ENCODE assay signal across 8 cellular contexts in the genomic region with DNA sequence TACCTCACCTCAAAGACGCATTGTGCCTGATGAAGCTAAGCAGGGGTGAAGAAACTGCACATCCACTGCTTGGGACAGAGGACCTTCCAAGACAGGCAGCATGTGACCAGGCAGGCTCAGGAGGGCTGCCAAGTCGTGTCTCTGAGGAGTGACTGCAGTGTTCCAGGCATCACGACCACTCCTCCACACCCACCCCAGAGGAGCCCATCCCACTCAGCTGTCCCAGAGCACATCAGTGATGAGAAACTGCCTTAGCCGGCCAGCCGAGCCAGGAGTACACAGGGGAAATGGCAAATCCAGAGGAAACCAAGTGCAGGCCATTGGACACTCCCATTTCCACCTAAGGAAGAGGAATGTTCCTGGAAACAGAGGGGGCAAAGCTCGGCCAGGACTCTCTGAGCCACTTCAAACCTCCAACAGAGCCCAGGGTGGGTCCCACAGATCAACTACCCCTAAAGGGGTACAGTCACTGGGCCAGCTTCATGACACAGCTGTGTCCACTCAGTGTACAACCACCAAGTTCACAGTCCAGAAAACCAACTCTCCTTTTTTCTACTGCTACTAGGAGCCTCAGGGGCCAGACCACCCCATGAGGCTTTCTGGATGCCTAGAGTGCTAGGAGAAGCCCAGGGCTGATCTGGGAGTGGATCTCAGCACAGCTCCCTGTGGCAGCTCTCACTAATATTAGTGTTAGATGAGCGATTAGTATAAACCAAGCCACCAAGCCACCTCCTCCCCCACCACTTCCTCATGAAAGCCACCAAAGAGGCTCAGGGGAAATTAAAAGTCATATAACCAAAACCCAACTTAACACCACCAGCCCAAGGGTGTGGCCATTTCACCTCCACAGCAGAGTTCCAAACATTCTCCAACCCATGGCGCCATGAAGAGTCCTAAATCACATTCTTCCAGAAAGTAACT. TPM values are rescaled to one million over a fixed set of nuclear protein-coding genes. Genes with fewer than 3 reads are reported as not detected.
DNase-seq lines count a peak whose midpoint lies in the region; ATAC-seq and TF ChIP-seq lines count a peak whose summit lies in the region.

No MANE protein-coding gene starts in this region.

- H3K4me3 ChIP-seq in ascending aorta: peak overlapping the region in 1 of 2 donors; percentile 23
- H3K4me3 ChIP-seq in lower lobe of right lung: peak overlapping the region; percentile 30
- peak overlapping the region in 1 of 4 donors; percentile 34 for H3K4me3 ChIP-seq in tibial nerve

- POLR2A ChIA-PET in activated CD4-positive, alpha-beta T cell treated with anti-CD3 and anti-CD28 coated beads for 36 hours (lab: Charles Lee): interaction anchor here (0.6 to 3.0 kb wide), 8 partner anchors 9 to 243 kb away, joined by 3 to 30 read pairs (median 4); a partner anchor contains a TSS

- peaks cover 19 to 41% of the 10 kb centered on the region in 2 donors for H3K4me1 ChIP-seq in ascending aorta
- H3K4me1 ChIP-seq in lower lobe of right lung: peaks cover 95% of the 10 kb centered on the region
- peaks cover 0 to 100% (median 66%) of the 10 kb centered on the region in 4 donors for H3K4me1 ChIP-seq in tibial nerve

- peaks cover 80% of the 10 kb centered on the region for H3K4me1 Mint-ChIP-seq in activated CD4-positive, alpha-beta T cell treated with anti-CD3 and anti-CD28 coated beads for 36 hours

- TF ChIP-seq CTCF in ascending aorta (IDR thresholded peaks at IDR 0.05): no peak
- no peak for TF ChIP-seq CTCF in lower lobe of right lung (IDR thresholded peaks at IDR 0.05)
- TF ChIP-seq CTCF in tibial nerve (IDR thresholded peaks at IDR 0.05): no peak

- peak; percentile 11 to 69 for TF ChIP-seq EP300 in tibial nerve (IDR thresholded peaks at IDR 0.05)

- H3K36me3 ChIP-seq in ascending aorta (peaks cover 0 to 2% of the 10 kb centered on the region in 2 donors), lower lobe of right lung (peaks cover 2% of the 10 kb centered on the region), tibial nerve (peaks cover 0 to under 1% (median 0%) of the 10 kb centered on the region in 3 donors)

- intact Hi-C loops in activated CD4-positive, alpha-beta T cell treated with anti-CD3 and anti-CD28 coated beads for 36 hours (cut with DNase I, micrococcal nuclease): no loop called here
- intact Hi-C loops in ascending aorta (cut with DNase I): no loop called here
- intact Hi-C loops in lower lobe of right lung (cut with DNase I): no loop called here

- peak; percentile 51 for DNase-seq in activated CD4-positive, alpha-beta T cell treated with anti-CD3 and anti-CD28 coated beads for 36 hours
- DNase-seq in activated CD4-positive, alpha-beta T cell treated with anti-CD3 and anti-CD28 coated beads for 1 hour: no peak
- DNase-seq in ascending aorta (ENCODE audit: low spot score in 2 of 2) (peak in 1 of 2 donors; percentile 83), lower lobe of right lung (no peak), tibial nerve (ENCODE audit: low spot score in 2 of 2) (peak; percentile 89 to 92), epidermal melanocyte (ENCODE audit: insufficient read length, low spot score) (no peak)

- H3K9me3 Mint-ChIP-seq in activated CD4-positive, alpha-beta T cell treated with anti-CD3 and anti-CD28 coated beads for 36 hours (ENCODE audit: low read depth): no peaks in the 10 kb centered on the region

- peak overlapping the region; percentile 10 for H3K4me3 Mint-ChIP-seq in activated CD4-positive, alpha-beta T cell treated with anti-CD3 and anti-CD28 coated beads for 36 hours

- 44 to 52% methylated on average over 5 to 7 of the region's 8 CpGs for WGBS in tibial nerve, 2 donors

- peak in 1 of 2 donors; percentile 36 for TF ChIP-seq POLR2A in tibial nerve (IDR thresholded peaks at IDR 0.05)

- ATAC-seq in activated CD4-positive, alpha-beta T cell treated with anti-CD3 and anti-CD28 coated beads for 36 hours: peak; percentile 10
- ATAC-seq in lower lobe of right lung: peak; percentile 22 to 60
- ATAC-seq in GM21529 (IDR thresholded peaks at IDR 0.05; ENCODE audit: unreplicated experiment): no peak
- no peak for ATAC-seq in GM21576 (IDR thresholded peaks at IDR 0.05; ENCODE audit: unreplicated experiment)

- H3K9me3 ChIP-seq in ascending aorta (no peaks in the 10 kb centered on the region), lower lobe of right lung (no peaks in the 10 kb centered on the region), tibial nerve (no peaks in the 10 kb centered on the region)

- H3K27ac Mint-ChIP-seq in activated CD4-positive, alpha-beta T cell treated with anti-CD3 and anti-CD28 coated beads for 36 hours: peak overlapping the region; percentile 74

- H3K27me3 Mint-ChIP-seq in activated CD4-positive, alpha-beta T cell treated with anti-CD3 and anti-CD28 coated beads for 36 hours: no peaks in the 10 kb centered on the region

- CTCF ChIA-PET in activated CD4-positive, alpha-beta T cell treated with anti-CD3 and anti-CD28 coated beads for 36 hours (lab: Charles Lee): interaction anchor here (0.5 to 24.9 kb wide), 9 partner anchors 10 to 579 kb away, joined by 3 to 518 read pairs (median 5); a partner anchor contains a TSS

- H3K36me3 Mint-ChIP-seq in activated CD4-positive, alpha-beta T cell treated with anti-CD3 and anti-CD28 coated beads for 36 hours (ENCODE audit: low read depth): peaks cover 20% of the 10 kb centered on the region

- H3K27ac ChIP-seq in ascending aorta (peak overlapping the region; percentile 68 to 76), lower lobe of right lung (peak overlapping the region; percentile 76), tibial nerve (peak overlapping the region; percentile 75 to 98 (median 85))

- H3K27me3 ChIP-seq in ascending aorta: no peaks in the 10 kb centered on the region
- H3K27me3 ChIP-seq in lower lobe of right lung (ENCODE audit: low read depth): no peaks in the 10 kb centered on the region
- no peaks in the 10 kb centered on the region for H3K27me3 ChIP-seq in tibial nerve

RNA-seq across cellular contexts. Expression of a gene that starts 15.4 kb away (rescaled TPM):
- 100 to 1,000 TPM in 1 of 2 experiments, 10 to 100 TPM in 1; 74.5 to 104 TPM for total RNA-seq in activated CD4-positive, alpha-beta T cell treated with anti-CD3 and anti-CD28 coated beads for 36 hours
- total RNA-seq in ascending aorta (282 TPM), lower lobe of right lung (105 TPM), tibial nerve (100 to 1,000 TPM; 217 to 428 (median 330) TPM)

RNA-seq across cellular contexts. Expression of a gene that starts 41.6 kb away (rescaled TPM):
- total RNA-seq in activated CD4-positive, alpha-beta T cell treated with anti-CD3 and anti-CD28 coated beads for 36 hours: 1,000 to 10,000 TPM in 1 of 2 experiments, 100 to 1,000 TPM in 1; 385 to 1,689 TPM
- total RNA-seq in ascending aorta: not detected
- total RNA-seq in lower lobe of right lung: 15,469 TPM
- under 1 TPM; under 0.01 TPM for total RNA-seq in tibial nerve

RNA-seq across cellular contexts. Expression of a gene that starts 42.9 kb away (rescaled TPM):
- total RNA-seq in activated CD4-positive, alpha-beta T cell treated with anti-CD3 and anti-CD28 coated beads for 36 hours: 1,000 to 10,000 TPM in 1 of 2 experiments, 100 to 1,000 TPM in 1; 323 to 1,150 TPM
- total RNA-seq in ascending aorta: not detected
- total RNA-seq in lower lobe of right lung: 2,881 TPM
- under 1 TPM in 3 of 4 donors, not detected in 1; under 0.01 TPM for total RNA-seq in tibial nerve

RNA-seq across cellular contexts. Expression of a gene that starts 49.2 kb away (rescaled TPM):
- 1,000 to 10,000 TPM; 3,424 to 4,221 TPM for total RNA-seq in activated CD4-positive, alpha-beta T cell treated with anti-CD3 and anti-CD28 coated beads for 36 hours
- total RNA-seq in ascending aorta (2,244 TPM), lower lobe of right lung (1,285 TPM), tibial nerve (1,000 to 10,000 TPM; 1,234 to 2,921 (median 1,418) TPM)

RNA-seq across cellular contexts. Expression of a gene that starts 52.0 kb away (rescaled TPM):
- 1 to 10 TPM; 2.2 to 4.0 TPM for total RNA-seq in activated CD4-positive, alpha-beta T cell treated with anti-CD3 and anti-CD28 coated beads for 36 hours
- total RNA-seq in ascending aorta: not detected
- 2.1 TPM for total RNA-seq in lower lobe of right lung
- total RNA-seq in tibial nerve: 1 to 10 TPM in 3 of 4 donors, under 1 TPM in 1; 0.87 to 5.7 (median 1.9) TPM

Comparison
In these comparisons a context has a peak if more than half of its experiments do, and no peak if none do; other contexts are left out.
1. DNase-seq: peak in activated CD4-positive, alpha-beta T cell treated with anti-CD3 and anti-CD28 coated beads for 36 hours (single experiment) and tibial nerve (2 of 2); none in activated CD4-positive, alpha-beta T cell treated with anti-CD3 and anti-CD28 coated beads for 1 hour (single experiment), lower lobe of right lung (single experiment) and epidermal melanocyte (single experiment).
2. ATAC-seq: peak in activated CD4-positive, alpha-beta T cell treated with anti-CD3 and anti-CD28 coated beads for 36 hours (single experiment) and lower lobe of right lung (2 of 2); none in GM21529 (single experiment) and GM21576 (single experiment).
3. RNA of a gene that starts 41.6 kb away (total RNA-seq): 15,469 TPM in lower lobe of right lung (single experiment) and 385 to 1,689 TPM in activated CD4-positive, alpha-beta T cell treated with anti-CD3 and anti-CD28 coated beads for 36 hours; not detected in ascending aorta (single experiment) and under 0.01 TPM in tibial nerve; every median in the first group is over 100 times any median in the second.
4. RNA of a gene that starts 42.9 kb away (total RNA-seq): 2,881 TPM in lower lobe of right lung (single experiment) and 323 to 1,150 TPM in activated CD4-positive, alpha-beta T cell treated with anti-CD3 and anti-CD28 coated beads for 36 hours; not detected in ascending aorta (single experiment) and under 0.01 TPM in tibial nerve; every median in the first group is over 100 times any median in the second.
5. Peak in every context shown above with its lines, with median percentiles within 50 percentile points of each other: H3K27ac ChIP-seq.